ENCODE assay signal across 21 cellular contexts in the genomic region with DNA sequence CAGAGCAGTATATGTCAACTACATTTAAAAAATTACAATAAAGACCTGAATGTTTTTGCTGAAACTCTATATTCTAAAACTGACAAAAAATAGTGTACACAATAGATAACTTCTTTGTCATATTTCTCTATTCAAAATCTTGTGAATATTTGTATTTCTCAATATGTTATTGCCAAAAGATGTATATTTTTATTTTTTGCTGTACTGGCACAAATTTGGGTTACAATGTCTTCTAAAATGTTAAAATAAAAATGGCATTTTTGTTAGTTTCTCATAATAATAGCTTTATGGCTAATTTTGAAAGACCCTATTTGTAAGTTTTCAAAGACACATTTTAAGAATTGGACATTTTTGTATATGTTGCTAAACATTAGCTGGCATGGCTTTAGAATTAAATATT. TPM values are rescaled to one million over a fixed set of nuclear protein-coding genes. Genes with fewer than 3 reads are reported as not detected.
DNase-seq lines count a peak whose midpoint lies in the region; ATAC-seq, FAIRE-seq and TF ChIP-seq lines count a peak whose summit lies in the region.
"Had no signal": no experiment of that assay in that cellular context is flagged by ENCODE, and none has a peak within 500 bp of the region (broad histone marks: within the 10 kb centered on the region; RNA-seq: fewer than 3 reads in every experiment).

No MANE protein-coding gene starts in this region.

- TF ChIP-seq POLR2A in HepG2 (IDR thresholded peaks at IDR 0.05; ENCODE audit: insufficient read depth in 1 of 2, low read depth in 2 of 2, low read length in 2 of 2) (no peak), right lobe of liver (IDR thresholded peaks at IDR 0.05) (no peak), K562 (conservative IDR thresholded peaks at IDR 0.05) (no peak)

- H3K36me3 ChIP-seq in HepG2 (replicated peaks in 1 of 2; ENCODE audit: control insufficient read depth in 1 of 2, insufficient read depth in 2 of 2, low read length in 2 of 2) (no peaks in the 10 kb centered on the region), right lobe of liver (no peaks in the 10 kb centered on the region), K562 (ENCODE audit: control insufficient read depth, insufficient read depth, low read length) (no peaks in the 10 kb centered on the region), kidney (ENCODE audit: control insufficient read depth in 1 of 2, insufficient read depth in 2 of 2, low read length in 2 of 2) (no peaks in the 10 kb centered on the region)
- H3K36me3 ChIP-seq: BLaER1 had no signal

- TF ChIP-seq RAD21 in HepG2 (CRISPR knock-in tag; IDR thresholded peaks at IDR 0.05) (no peak), K562 (CRISPR knock-in tag; conservative IDR thresholded peaks at IDR 0.05 in 1 of 2, IDR thresholded peaks at IDR 0.05 in 1 of 2) (no peak)

- TF ChIP-seq CTCF in HepG2 (CRISPR knock-in tag; IDR thresholded peaks at IDR 0.05) (no peak), right lobe of liver (IDR thresholded peaks at IDR 0.05) (no peak), K562 (IDR thresholded peaks at IDR 0.05 in 2 of 3, conservative IDR thresholded peaks at IDR 0.05 in 1 of 3; ENCODE audit: insufficient read depth in 2 of 3, low read depth in 1 of 3, low read length in 3 of 3) (no peak), kidney (IDR thresholded peaks at IDR 0.05; ENCODE audit: borderline replicate concordance, extremely low read depth, insufficient read depth) (no peak)

- no peak overlapping the region for H3K4me3 ChIP-seq in HepG2 (replicated peaks in 1 of 3; ENCODE audit: insufficient read depth in 1 of 3, low read depth in 2 of 3, low read length in 3 of 3)
- no peak overlapping the region for H3K4me3 ChIP-seq in right lobe of liver
- no peak overlapping the region for H3K4me3 ChIP-seq in K562
- H3K4me3 ChIP-seq in kidney (ENCODE audit: low read length in 2 of 2) = no peak overlapping the region
- H3K4me3 ChIP-seq: BLaER1, GM23248 had no signal

- H4K20me1 ChIP-seq in HepG2 (ENCODE audit: insufficient read depth, low read length) (no peaks in the 10 kb centered on the region), K562 (replicated peaks; ENCODE audit: control insufficient read depth, insufficient read depth, low read length) (no peaks in the 10 kb centered on the region)
- H4K20me1 ChIP-seq: BLaER1 had no signal

- no peaks in the 10 kb centered on the region for H3K79me2 ChIP-seq in HepG2 (ENCODE audit: insufficient read depth, low read length)
- no peaks in the 10 kb centered on the region for H3K79me2 ChIP-seq in K562 (ENCODE audit: control insufficient read depth, insufficient read depth, low read length)

- H3K9ac ChIP-seq in HepG2 (ENCODE audit: insufficient read depth, low read depth, low read length) (no peak overlapping the region), K562 (ENCODE audit: insufficient read depth in 1 of 2, low read depth in 2 of 2, low read length in 2 of 2) (no peak overlapping the region), kidney (ENCODE audit: low read length in 2 of 2) (no peak overlapping the region)
- H3K9ac ChIP-seq: BLaER1, GM23248 had no signal

- H3K4me2 ChIP-seq in HepG2 (ENCODE audit: low read depth, low read length) (no peak overlapping the region), K562 (ENCODE audit: insufficient read depth, low read length) (no peak overlapping the region)
- H3K4me2 ChIP-seq: BLaER1 had no signal

- DNase-seq in HepG2 (ENCODE audit: low spot score) (no peak), right lobe of liver (no peak), K562 (ENCODE audit: extremely low read depth in 1 of 4, low spot score in 3 of 4) (no peak), kidney (no peak), posterior vena cava (ENCODE audit: low spot score) (no peak), left ventricle myocardium superior (no peak)
- no peak for DNase-seq in stimulated activated naive CD4-positive, alpha-beta T cell treated with Interleukin-2 at 50 U/mL for 16 hours (lab: John Stamatoyannopoulos, UW)
- DNase-seq: Caco-2; CD4-positive, CD25-positive, alpha-beta regulatory T cell; CD8-positive, alpha-beta T cell; DMS153; DND-41; GM23248; H7; HCEC 1CT had no signal

- no TSS peak for BruUV-seq in HepG2 (replicated peaks; lab: Mats Ljungman, UMichigan)
- BruUV-seq in K562 (replicated peaks; lab: Mats Ljungman, UMichigan) = no TSS peak

- POLR2A ChIA-PET in HepG2 (lab: Yijun Ruan, JAX) (no interaction called here), K562 (lab: Yijun Ruan, JAX) (no interaction called here)

- H3K4me1 ChIP-seq in HepG2 (ENCODE audit: insufficient read depth, low read length) = no peaks in the 10 kb centered on the region
- H3K4me1 ChIP-seq in right lobe of liver = no peaks in the 10 kb centered on the region
- no peaks in the 10 kb centered on the region; a peak in 1 of 5 replicates for H3K4me1 ChIP-seq in K562 (replicated peaks in 1 of 2; ENCODE audit: control insufficient read depth in 2 of 2, insufficient read depth in 2 of 2, low read length in 2 of 2)
- no peaks in the 10 kb centered on the region for H3K4me1 ChIP-seq in kidney (ENCODE audit: control insufficient read depth in 1 of 2, insufficient read depth in 1 of 2, low read depth in 1 of 2, low read length in 2 of 2)
- H3K4me1 ChIP-seq: BLaER1, Caco-2 had no signal

- H3K27me3 ChIP-seq in HepG2 (ENCODE audit: control insufficient read depth in 1 of 2, insufficient read depth in 2 of 2, low read length in 2 of 2) (no peaks in the 10 kb centered on the region), right lobe of liver (no peaks in the 10 kb centered on the region), K562 (ENCODE audit: control insufficient read depth in 2 of 2, insufficient read depth in 2 of 2, low read length in 2 of 2) (peaks cover 3% of the 10 kb centered on the region in 2 experiments; a peak in 2 of 5 replicates)
- H3K27me3 ChIP-seq: BLaER1 had no signal

- H3K9me3 ChIP-seq in HepG2 (ENCODE audit: low read length) = no peaks in the 10 kb centered on the region
- no peaks in the 10 kb centered on the region for H3K9me3 ChIP-seq in right lobe of liver
- H3K9me3 ChIP-seq in K562 (replicated peaks; ENCODE audit: control insufficient read depth, insufficient read depth, low read depth, low read length) = no peaks in the 10 kb centered on the region
- H3K9me3 ChIP-seq in kidney (ENCODE audit: control insufficient read depth in 1 of 2, low read length in 2 of 2) = no peaks in the 10 kb centered on the region
- H3K9me3 ChIP-seq: Caco-2 had no signal

- no peak for TF ChIP-seq EP300 in HepG2 (IDR thresholded peaks at IDR 0.05; ENCODE audit: low read depth in 2 of 2, low read length in 2 of 2)
- no peak for TF ChIP-seq EP300 in HepG2 (CRISPR knock-in tag; IDR thresholded peaks at IDR 0.05; ENCODE audit: borderline replicate concordance)
- TF ChIP-seq EP300 in K562 (IDR thresholded peaks at IDR 0.05; ENCODE audit: low read length) = no peak

- in situ Hi-C loops in HepG2 (cut with HindIII; ENCODE audit: extremely low pct_ligation_motif_present, low pct_unique_long_range_greater_than_20kb) = no loop called here
- in situ Hi-C loops in K562 (cut with MboI) = no loop called here

- CTCF ChIA-PET in HepG2 (lab: Yijun Ruan, JAX; ENCODE audit: low intra/inter-chr PET ratio, low total read pairs) = no interaction called here
- CTCF ChIA-PET in K562 (lab: Yijun Ruan, JAX; ENCODE audit: low intra/inter-chr PET ratio) = no interaction called here

- ATAC-seq in HepG2 (no peak), right lobe of liver (no peak), K562 (no peak), GM19351 (IDR thresholded peaks at IDR 0.05; ENCODE audit: unreplicated experiment) (no peak), left ventricle myocardium superior (no peak)
- ATAC-seq: CD8-positive, alpha-beta T cell had no signal

- H3K27ac ChIP-seq in HepG2 (ENCODE audit: extremely low read length, insufficient read depth, low read length) (no peak overlapping the region), right lobe of liver (no peak overlapping the region), K562 (ENCODE audit: extremely low read depth, low read depth, low read length) (no peak overlapping the region), kidney (ENCODE audit: low read depth in 2 of 2, low read length in 2 of 2) (no peak overlapping the region)
- H3K27ac ChIP-seq: 22Rv1, BLaER1, C4-2B, GM23248 had no signal

- H2AFZ ChIP-seq in HepG2 (ENCODE audit: low read length) (no peak overlapping the region), K562 (ENCODE audit: low read depth, low read length) (no peak overlapping the region)
- H2AFZ ChIP-seq: GM23248 had no signal

- FAIRE-seq in HepG2 (lab: Jason Lieb, UNC) (no peak), K562 (lab: Jason Lieb, UNC) (no peak), kidney (lab: Jason Lieb, UNC) (peak; percentile 23)
- FAIRE-seq: GM12892, H1 had no signal

- H3K9me1 ChIP-seq in K562 (ENCODE audit: control insufficient read depth, insufficient read depth, low read length) = no peaks in the 10 kb centered on the region

- intact Hi-C loops in HepG2 (cut with micrococcal nuclease; ENCODE audit: unreplicated experiment) (no loop called here), right lobe of liver (cut with DNase I) (no loop called here), K562 (cut with micrococcal nuclease) (no loop called here), kidney (cut with DNase I) (no loop called here), posterior vena cava (cut with DNase I) (no loop called here), left ventricle myocardium superior (cut with micrococcal nuclease) (no loop called here)

RNA-seq across cellular contexts. Expression of a gene that starts 0.6 kb away (rescaled TPM):
- total RNA-seq in HepG2 (2016; rRNA removed; fragmentation: Illumina TruSeq; extraction: Trizol) (not detected in 2 replicates), right lobe of liver (under 1 TPM in 4 of 6 experiments, not detected in 2; 0.11 to 0.56 (median 0.29) TPM), K562 (2014; rRNA removed) (0.04 TPM in 1 of 2 replicates, not detected in the other), K562 (2014; rRNA removed; fragmentation: Illumina TruSeq; extraction: Trizol) (not detected in 2 replicates), K562 (2015; rRNA removed; fragmentation: Illumina TruSeq; extraction: Trizol) (0.04 TPM in 1 of 2 replicates, not detected in the other), K562 (2021) (0.02 TPM in 1 of 2 replicates, not detected in the other), kidney (2.3 TPM), posterior vena cava (1 to 10 TPM in 1 of 2 donors, under 1 TPM in 1; 0.48 to 1.1 TPM), left ventricle myocardium superior (0.10 TPM)
- not detected in 2 replicates for total RNA-seq in HepG2 (2016; cell fraction: cytosol; rRNA removed; fragmentation: Illumina TruSeq; extraction: Trizol; ENCODE audit: low read depth)
- total RNA-seq in HepG2 (2016; cell fraction: insoluble cytoplasmic fraction; rRNA removed; fragmentation: Illumina TruSeq; extraction: Trizol) = 0.04 TPM in 1 of 2 replicates, not detected in the other
- not detected in 2 replicates for total RNA-seq in HepG2 (2016; cell fraction: membrane; rRNA removed; fragmentation: Illumina TruSeq; extraction: Trizol)
- 0.37 TPM in 1 of 2 replicates, not detected in the other for total RNA-seq in HepG2 (2016; cell fraction: nucleus; rRNA removed; fragmentation: Illumina TruSeq; extraction: Trizol)
- polyA plus RNA-seq in HepG2 (2011; rRNA removed) (0.03 and 0.04 TPM in 2 replicates), K562 (2011; rRNA removed) (0.01 and 0.03 TPM in 2 replicates), K562 (2014; fragmentation: Illumina TruSeq; extraction: Trizol) (not detected in 2 replicates), K562 (2014; fragmentation: Nextera tagmentation; extraction: Ambion mirVana) (under 1 TPM in 1 of 2 experiments, not detected in 1; 0.08 TPM), K562 (2014; rRNA removed) (not detected in 2 replicates), kidney (ENCODE audit: insufficient read depth, low read depth, low replicate concordance) (2.4 TPM)
- polyA plus RNA-seq in HepG2 (2011; cell fraction: cytosol; rRNA removed) = 0.01 and 0.03 TPM in 2 replicates
- 0.10 and 0.21 TPM in 2 replicates for polyA plus RNA-seq in HepG2 (2011; cell fraction: nucleus; rRNA removed)
- polyA plus RNA-seq in HepG2 (2012) = 0.04 and 0.19 TPM in 2 replicates
- not detected in 2 replicates for polyA plus RNA-seq in HepG2 (2016; cell fraction: cytosol; fragmentation: Illumina TruSeq; extraction: Trizol; ENCODE audit: low read depth)
- not detected in 2 replicates for polyA plus RNA-seq in HepG2 (2016; cell fraction: insoluble cytoplasmic fraction; fragmentation: Illumina TruSeq; extraction: Trizol; ENCODE audit: low read depth)
- not detected in 2 replicates for polyA plus RNA-seq in HepG2 (2016; cell fraction: membrane; fragmentation: Illumina TruSeq; extraction: Trizol; ENCODE audit: low read depth)
- 0.27 and 0.41 TPM in 2 replicates for polyA plus RNA-seq in HepG2 (2016; cell fraction: nucleus; fragmentation: Illumina TruSeq; extraction: Trizol; ENCODE audit: insufficient read depth, low read depth)
- polyA minus RNA-seq in HepG2 (2011; rRNA and poly(A)+ RNA removed; ENCODE audit: low replicate concordance) = 0.04 TPM in 1 of 2 replicates, not detected in the other
- polyA minus RNA-seq in HepG2 (2011; cell fraction: cytosol; rRNA and poly(A)+ RNA removed) = not detected in 2 replicates
- 0.39 and 1.5 TPM in 2 replicates for polyA minus RNA-seq in HepG2 (2011; cell fraction: nucleus; rRNA and poly(A)+ RNA removed)
- 0.35 TPM in 1 of 2 replicates, not detected in the other for total RNA-seq in K562 (2011; cell fraction: chromatin; rRNA removed; ENCODE audit: low replicate concordance)
- total RNA-seq in K562 (2011; cell fraction: nucleolus; rRNA removed) = not detected in 2 replicates
- not detected in 2 replicates for total RNA-seq in K562 (2011; cell fraction: nucleoplasm; rRNA removed)
- 0.01 and 0.04 TPM in 2 replicates for polyA plus RNA-seq in K562 (2011; cell fraction: cytosol; rRNA removed)
- polyA plus RNA-seq in K562 (2011; cell fraction: nucleus; rRNA removed) = 0.07 and 0.10 TPM in 2 replicates
- 0.01 TPM in 1 of 2 replicates, not detected in the other for polyA plus RNA-seq in K562 (2012)
- polyA minus RNA-seq in K562 (2011; rRNA and poly(A)+ RNA removed) = 0.03 TPM in 1 of 2 replicates, not detected in the other
- not detected in 2 replicates for polyA minus RNA-seq in K562 (2011; cell fraction: cytosol; rRNA and poly(A)+ RNA removed)
- polyA minus RNA-seq in K562 (2011; cell fraction: nucleus; rRNA and poly(A)+ RNA removed) = 0.11 TPM in 1 of 2 replicates, not detected in the other
- total RNA-seq: Caco-2; CD4-positive, CD25-positive, alpha-beta regulatory T cell; CD8-positive, alpha-beta T cell; H7 had no signal

RNA-seq across cellular contexts. Expression of a gene that starts 13.3 kb away (rescaled TPM):
- 28.0 and 38.6 TPM in 2 replicates for total RNA-seq in HepG2 (2016; rRNA removed; fragmentation: Illumina TruSeq; extraction: Trizol)
- 15.2 and 17.8 TPM in 2 replicates for total RNA-seq in HepG2 (2016; cell fraction: cytosol; rRNA removed; fragmentation: Illumina TruSeq; extraction: Trizol; ENCODE audit: low read depth)
- total RNA-seq in HepG2 (2016; cell fraction: insoluble cytoplasmic fraction; rRNA removed; fragmentation: Illumina TruSeq; extraction: Trizol) = 26.8 and 38.7 TPM in 2 replicates
- total RNA-seq in HepG2 (2016; cell fraction: membrane; rRNA removed; fragmentation: Illumina TruSeq; extraction: Trizol) = 21.3 and 23.0 TPM in 2 replicates
- 10.8 and 13.4 TPM in 2 replicates for total RNA-seq in HepG2 (2016; cell fraction: nucleus; rRNA removed; fragmentation: Illumina TruSeq; extraction: Trizol)
- polyA plus RNA-seq in HepG2 (2011; rRNA removed) = 4.6 and 7.0 TPM in 2 replicates
- polyA plus RNA-seq in HepG2 (2011; cell fraction: cytosol; rRNA removed) = 3.8 and 5.3 TPM in 2 replicates
- 0.76 and 1.3 TPM in 2 replicates for polyA plus RNA-seq in HepG2 (2011; cell fraction: nucleus; rRNA removed)
- polyA plus RNA-seq in HepG2 (2012) = 8.9 and 12.7 TPM in 2 replicates
- polyA plus RNA-seq in HepG2 (2016; cell fraction: cytosol; fragmentation: Illumina TruSeq; extraction: Trizol; ENCODE audit: low read depth) = 16.5 and 17.4 TPM in 2 replicates
- polyA plus RNA-seq in HepG2 (2016; cell fraction: insoluble cytoplasmic fraction; fragmentation: Illumina TruSeq; extraction: Trizol; ENCODE audit: low read depth) = 36.3 and 42.2 TPM in 2 replicates
- 21.4 and 21.5 TPM in 2 replicates for polyA plus RNA-seq in HepG2 (2016; cell fraction: membrane; fragmentation: Illumina TruSeq; extraction: Trizol; ENCODE audit: low read depth)
- 19.3 and 21.2 TPM in 2 replicates for polyA plus RNA-seq in HepG2 (2016; cell fraction: nucleus; fragmentation: Illumina TruSeq; extraction: Trizol; ENCODE audit: insufficient read depth, low read depth)
- 0.58 and 1.8 TPM in 2 replicates for polyA minus RNA-seq in HepG2 (2011; rRNA and poly(A)+ RNA removed; ENCODE audit: low replicate concordance)
- 2.3 and 2.4 TPM in 2 replicates for polyA minus RNA-seq in HepG2 (2011; cell fraction: cytosol; rRNA and poly(A)+ RNA removed)
- polyA minus RNA-seq in HepG2 (2011; cell fraction: nucleus; rRNA and poly(A)+ RNA removed) = 1.8 and 3.2 TPM in 2 replicates
- total RNA-seq in right lobe of liver = 1 to 10 TPM; 4.1 to 8.1 (median 5.0) TPM
- total RNA-seq in K562 (2011; cell fraction: chromatin; rRNA removed; ENCODE audit: low replicate concordance) = 0.67 and 0.81 TPM in 2 replicates
- 1.2 and 2.2 TPM in 2 replicates for total RNA-seq in K562 (2011; cell fraction: nucleolus; rRNA removed)
- 2.1 and 2.8 TPM in 2 replicates for total RNA-seq in K562 (2011; cell fraction: nucleoplasm; rRNA removed)
- total RNA-seq in K562 (2014; rRNA removed) = 10.4 and 10.8 TPM in 2 replicates
- 20.8 and 21.1 TPM in 2 replicates for total RNA-seq in K562 (2014; rRNA removed; fragmentation: Illumina TruSeq; extraction: Trizol)
- total RNA-seq in K562 (2015; rRNA removed; fragmentation: Illumina TruSeq; extraction: Trizol) = 16.9 and 23.6 TPM in 2 replicates
- 10.2 and 10.4 TPM in 2 replicates for total RNA-seq in K562 (2021)
- polyA plus RNA-seq in K562 (2011; rRNA removed) = 11.9 and 18.5 TPM in 2 replicates
- polyA plus RNA-seq in K562 (2011; cell fraction: cytosol; rRNA removed) = 3.2 and 6.2 TPM in 2 replicates
- polyA plus RNA-seq in K562 (2011; cell fraction: nucleus; rRNA removed) = 1.7 and 3.2 TPM in 2 replicates
- polyA plus RNA-seq in K562 (2012) = 12.1 and 35.2 TPM in 2 replicates
- polyA plus RNA-seq in K562 (2014; fragmentation: Illumina TruSeq; extraction: Trizol) = 15.3 and 16.9 TPM in 2 replicates
- polyA plus RNA-seq in K562 (2014; fragmentation: Nextera tagmentation; extraction: Ambion mirVana) = 10 to 100 TPM; 35.4 to 39.5 TPM
- 19.4 and 25.8 TPM in 2 replicates for polyA plus RNA-seq in K562 (2014; rRNA removed)
- 9.4 and 10.2 TPM in 2 replicates for polyA minus RNA-seq in K562 (2011; rRNA and poly(A)+ RNA removed)
- 3.2 TPM in 1 of 2 replicates, not detected in the other for polyA minus RNA-seq in K562 (2011; cell fraction: cytosol; rRNA and poly(A)+ RNA removed)
- polyA minus RNA-seq in K562 (2011; cell fraction: nucleus; rRNA and poly(A)+ RNA removed) = 0.67 and 1.00 TPM in 2 replicates
- 29.6 TPM for total RNA-seq in kidney
- polyA plus RNA-seq in kidney (ENCODE audit: insufficient read depth, low read depth, low replicate concordance) = 121 TPM
- total RNA-seq in posterior vena cava = 10 to 100 TPM; 11.2 to 14.9 TPM
- 20.4 TPM for total RNA-seq in left ventricle myocardium superior

RNA-seq across cellular contexts. Expression of a gene that starts 13.3 kb away (rescaled TPM):
- total RNA-seq in HepG2 (2016; rRNA removed; fragmentation: Illumina TruSeq; extraction: Trizol) (24.2 and 33.3 TPM in 2 replicates), right lobe of liver (1 to 10 TPM; 4.4 to 6.4 (median 4.9) TPM), K562 (2014; rRNA removed) (15.1 and 15.8 TPM in 2 replicates), K562 (2014; rRNA removed; fragmentation: Illumina TruSeq; extraction: Trizol) (20.8 and 22.1 TPM in 2 replicates), K562 (2015; rRNA removed; fragmentation: Illumina TruSeq; extraction: Trizol) (17.0 and 20.2 TPM in 2 replicates), K562 (2021) (18.4 and 20.1 TPM in 2 replicates), kidney (20.7 TPM), posterior vena cava (10 to 100 TPM; 13.6 to 21.0 TPM), left ventricle myocardium superior (8.9 TPM)
- 5.9 and 6.1 TPM in 2 replicates for total RNA-seq in HepG2 (2016; cell fraction: cytosol; rRNA removed; fragmentation: Illumina TruSeq; extraction: Trizol; ENCODE audit: low read depth)
- total RNA-seq in HepG2 (2016; cell fraction: insoluble cytoplasmic fraction; rRNA removed; fragmentation: Illumina TruSeq; extraction: Trizol) = 21.5 and 35.3 TPM in 2 replicates
- total RNA-seq in HepG2 (2016; cell fraction: membrane; rRNA removed; fragmentation: Illumina TruSeq; extraction: Trizol) = 8.5 and 9.0 TPM in 2 replicates
- 22.5 and 29.3 TPM in 2 replicates for total RNA-seq in HepG2 (2016; cell fraction: nucleus; rRNA removed; fragmentation: Illumina TruSeq; extraction: Trizol)
- polyA plus RNA-seq in HepG2 (2011; rRNA removed) (9.2 and 10.3 TPM in 2 replicates), K562 (2011; rRNA removed) (15.9 and 23.6 TPM in 2 replicates), K562 (2014; fragmentation: Illumina TruSeq; extraction: Trizol) (15.6 and 17.9 TPM in 2 replicates), K562 (2014; fragmentation: Nextera tagmentation; extraction: Ambion mirVana) (10 to 100 TPM in 1 of 2 experiments, 1 to 10 TPM in 1; 7.4 to 10.2 TPM), K562 (2014; rRNA removed) (13.1 and 14.8 TPM in 2 replicates), kidney (ENCODE audit: insufficient read depth, low read depth, low replicate concordance) (6.9 TPM)
- polyA plus RNA-seq in HepG2 (2011; cell fraction: cytosol; rRNA removed) = 5.0 and 6.8 TPM in 2 replicates
- 5.3 and 7.3 TPM in 2 replicates for polyA plus RNA-seq in HepG2 (2011; cell fraction: nucleus; rRNA removed)
- 8.2 and 11.0 TPM in 2 replicates for polyA plus RNA-seq in HepG2 (2012)
- 0.76 and 1.6 TPM in 2 replicates for polyA plus RNA-seq in HepG2 (2016; cell fraction: cytosol; fragmentation: Illumina TruSeq; extraction: Trizol; ENCODE audit: low read depth)
- 28.0 and 28.1 TPM in 2 replicates for polyA plus RNA-seq in HepG2 (2016; cell fraction: insoluble cytoplasmic fraction; fragmentation: Illumina TruSeq; extraction: Trizol; ENCODE audit: low read depth)
- 2.1 and 3.6 TPM in 2 replicates for polyA plus RNA-seq in HepG2 (2016; cell fraction: membrane; fragmentation: Illumina TruSeq; extraction: Trizol; ENCODE audit: low read depth)
- 26.5 and 31.9 TPM in 2 replicates for polyA plus RNA-seq in HepG2 (2016; cell fraction: nucleus; fragmentation: Illumina TruSeq; extraction: Trizol; ENCODE audit: insufficient read depth, low read depth)
- polyA minus RNA-seq in HepG2 (2011; rRNA and poly(A)+ RNA removed; ENCODE audit: low replicate concordance) = 15.2 and 21.4 TPM in 2 replicates
- 10.3 and 17.1 TPM in 2 replicates for polyA minus RNA-seq in HepG2 (2011; cell fraction: cytosol; rRNA and poly(A)+ RNA removed)
- polyA minus RNA-seq in HepG2 (2011; cell fraction: nucleus; rRNA and poly(A)+ RNA removed) = 26.0 and 39.3 TPM in 2 replicates
- 30.4 and 67.1 TPM in 2 replicates for total RNA-seq in K562 (2011; cell fraction: chromatin; rRNA removed; ENCODE audit: low replicate concordance)
- total RNA-seq in K562 (2011; cell fraction: nucleolus; rRNA removed) = 13.2 and 20.3 TPM in 2 replicates
- total RNA-seq in K562 (2011; cell fraction: nucleoplasm; rRNA removed) = 27.6 and 28.2 TPM in 2 replicates
- 5.8 and 8.1 TPM in 2 replicates for polyA plus RNA-seq in K562 (2011; cell fraction: cytosol; rRNA removed)
- 13.0 and 13.4 TPM in 2 replicates for polyA plus RNA-seq in K562 (2011; cell fraction: nucleus; rRNA removed)
- polyA plus RNA-seq in K562 (2012) = 8.7 and 11.1 TPM in 2 replicates
- polyA minus RNA-seq in K562 (2011; rRNA and poly(A)+ RNA removed) = 41.6 and 43.8 TPM in 2 replicates
- 16.9 and 25.6 TPM in 2 replicates for polyA minus RNA-seq in K562 (2011; cell fraction: cytosol; rRNA and poly(A)+ RNA removed)
- 9.4 and 16.1 TPM in 2 replicates for polyA minus RNA-seq in K562 (2011; cell fraction: nucleus; rRNA and poly(A)+ RNA removed)
